In genomic region chr4:32544846-32545245, GRCh38 we compare ENCODE assay signal across 8 cellular contexts.
"Had no signal": no experiment of that assay in that cellular context is flagged by ENCODE, and none has a peak within 500 bp of the region (broad histone marks: within the 10 kb centered on the region; RNA-seq: fewer than 3 reads in every experiment).

No MANE protein-coding gene starts in this region.

- H3K4me3 Mint-ChIP-seq: H9, HFFc6 had no signal

- H3K27ac Mint-ChIP-seq: H9, HFFc6 had no signal

- H3K27ac ChIP-seq: GM23248, HL-60 had no signal

- H2AFZ ChIP-seq: GM23248 had no signal

- DNase-seq: GM23248, H9, HFFc6, IMR-90, KG1 had no signal

- H3K4me3 ChIP-seq: GM23248, K562 had no signal

- ATAC-seq: HCT116, K562 had no signal

- H3K4me1 Mint-ChIP-seq: H9 had no signal
